Comparison of ENCODE assay signal across 13 cellular contexts in genomic region chr13:24152292-24153214, GRCh38.
"Had no signal": no experiment of that assay in that cellular context is flagged by ENCODE, and none has a peak within 500 bp of the region (broad histone marks: within the 10 kb centered on the region; RNA-seq: fewer than 3 reads in every experiment).

No MANE protein-coding gene starts in this region.

- H3K36me3 ChIP-seq: adrenal gland, suprapubic skin had no signal

- H3K27me3 ChIP-seq: adrenal gland, suprapubic skin had no signal

- H3K9me3 Mint-ChIP-seq: activated CD4-positive, alpha-beta memory T cell treated with anti-CD3 and anti-CD28 coated beads, Interleukin-2, amount 10 ng/mL, durations not matched to agents 7 days and 5 days; stimulated activated memory B cell treated with anti-CD40 and anti-IgM and Interleukin-4, amounts not matched to agents 10 μg/mL and 1 μg/mL and 100 μg/mL, for 72 hours had no signal

- H3K9me3 ChIP-seq: adrenal gland, suprapubic skin had no signal

- H3K4me1 Mint-ChIP-seq: stimulated activated memory B cell treated with anti-CD40 and anti-IgM and Interleukin-4, amounts not matched to agents 10 μg/mL and 1 μg/mL and 100 μg/mL, for 72 hours had no signal

- H3K36me3 Mint-ChIP-seq: stimulated activated memory B cell treated with anti-CD40 and anti-IgM and Interleukin-4, amounts not matched to agents 10 μg/mL and 1 μg/mL and 100 μg/mL, for 72 hours had no signal

- ATAC-seq: left ventricle myocardium superior; right cardiac atrium; stimulated activated memory B cell treated with anti-CD40 and anti-IgM and Interleukin-4, amounts not matched to agents 10 μg/mL and 1 μg/mL and 100 μg/mL, for 72 hours had no signal

- DNase-seq: activated CD4-positive, alpha-beta memory T cell treated with anti-CD3 and anti-CD28 coated beads, Interleukin-2, amount 10 ng/mL, durations not matched to agents 7 days and 5 days; activated naive CD4-positive, alpha-beta T cell; central memory CD4-positive, alpha-beta T cell; cortex of kidney; effector memory CD4-positive, alpha-beta T cell; left ventricle myocardium superior; right cardiac atrium; stimulated activated CD4-positive, alpha-beta T cell treated with anti-CD3 and anti-CD28 coated beads, Interleukin-1b, Interleukin-23, amount 100 ng/mL, for 48 hours; SW 1271; T-helper 9 cell had no signal

- H3K27ac Mint-ChIP-seq: activated CD4-positive, alpha-beta memory T cell treated with anti-CD3 and anti-CD28 coated beads, Interleukin-2, amount 10 ng/mL, durations not matched to agents 7 days and 5 days; stimulated activated memory B cell treated with anti-CD40 and anti-IgM and Interleukin-4, amounts not matched to agents 10 μg/mL and 1 μg/mL and 100 μg/mL, for 72 hours had no signal

- H3K27ac ChIP-seq: adrenal gland, suprapubic skin had no signal

- H3K4me3 ChIP-seq: adrenal gland, suprapubic skin had no signal

- H3K4me3 Mint-ChIP-seq: activated CD4-positive, alpha-beta memory T cell treated with anti-CD3 and anti-CD28 coated beads, Interleukin-2, amount 10 ng/mL, durations not matched to agents 7 days and 5 days; stimulated activated memory B cell treated with anti-CD40 and anti-IgM and Interleukin-4, amounts not matched to agents 10 μg/mL and 1 μg/mL and 100 μg/mL, for 72 hours had no signal
